ENCODE assay signal across 8 cellular contexts in genomic region chr5:16489322-16489791, GRCh38. TPM values are rescaled to one million over a fixed set of nuclear protein-coding genes. Genes with fewer than 3 reads are reported as not detected.
DNase-seq lines count a peak whose midpoint lies in the region; ATAC-seq and TF ChIP-seq lines count a peak whose summit lies in the region.

No MANE protein-coding gene starts in this region.

- H3K79me2 ChIP-seq in OCI-LY3 (ENCODE audit: low read length) = no peaks in the 10 kb centered on the region

- H4K20me1 ChIP-seq in OCI-LY3 (ENCODE audit: insufficient read depth, low read length) = no peaks in the 10 kb centered on the region

- no peak overlapping the region for H3K4me3 Mint-ChIP-seq in mesothelial cell of epicardium
- H3K4me3 Mint-ChIP-seq in activated CD4-positive, alpha-beta memory T cell treated with anti-CD3 and anti-CD28 coated beads, Interleukin-2, amount 10 ng/mL, durations not matched to agents 7 days and 5 days = no peak overlapping the region

- no peaks in the 10 kb centered on the region for H3K36me3 Mint-ChIP-seq in mesothelial cell of epicardium
- H3K36me3 Mint-ChIP-seq in activated CD4-positive, alpha-beta memory T cell treated with anti-CD3 and anti-CD28 coated beads, Interleukin-2, amount 10 ng/mL, durations not matched to agents 7 days and 5 days (ENCODE audit: low read depth) = no peaks in the 10 kb centered on the region

- H3K27ac Mint-ChIP-seq in mesothelial cell of epicardium = no peak overlapping the region
- H3K27ac Mint-ChIP-seq in activated CD4-positive, alpha-beta memory T cell treated with anti-CD3 and anti-CD28 coated beads, Interleukin-2, amount 10 ng/mL, durations not matched to agents 7 days and 5 days = no peak overlapping the region

- ATAC-seq in GM18873 (IDR thresholded peaks at IDR 0.05; ENCODE audit: low FRiP score, unreplicated experiment) (peak; percentile 62), HG03571 (IDR thresholded peaks at IDR 0.05; ENCODE audit: unreplicated experiment) (peak; percentile 56), HG02571 (IDR thresholded peaks at IDR 0.05; ENCODE audit: unreplicated experiment) (no peak)

- H3K4me3 ChIP-seq in BE2C (ENCODE audit: low read depth, low read length) = no peak overlapping the region
- H3K4me3 ChIP-seq in OCI-LY3 (ENCODE audit: low read length) = no peak overlapping the region

- H3K9me3 ChIP-seq in BE2C (no peaks in the 10 kb centered on the region), OCI-LY3 (ENCODE audit: insufficient read depth, low read length) (no peaks in the 10 kb centered on the region)

- H3K4me1 ChIP-seq in BE2C (no peaks in the 10 kb centered on the region; the same call in 1 of the 2 replicates), OCI-LY3 (ENCODE audit: low read length) (peaks cover 6% of the 10 kb centered on the region; the same call in 1 of the 2 replicates)

- no peak overlapping the region for H3K9ac ChIP-seq in OCI-LY3 (ENCODE audit: low read length)

- H3K4me1 Mint-ChIP-seq in mesothelial cell of epicardium = peaks cover 6% of the 10 kb centered on the region
- peaks cover 9% of the 10 kb centered on the region for H3K4me1 Mint-ChIP-seq in activated CD4-positive, alpha-beta memory T cell treated with anti-CD3 and anti-CD28 coated beads, Interleukin-2, amount 10 ng/mL, durations not matched to agents 7 days and 5 days

- peaks cover 1% of the 10 kb centered on the region for H3K9me3 Mint-ChIP-seq in mesothelial cell of epicardium
- H3K9me3 Mint-ChIP-seq in activated CD4-positive, alpha-beta memory T cell treated with anti-CD3 and anti-CD28 coated beads, Interleukin-2, amount 10 ng/mL, durations not matched to agents 7 days and 5 days = no peaks in the 10 kb centered on the region

- H3K36me3 ChIP-seq in BE2C = no peaks in the 10 kb centered on the region
- H3K36me3 ChIP-seq in OCI-LY3 (replicated peaks; ENCODE audit: low read depth, low read length) = no peaks in the 10 kb centered on the region

- no peak for DNase-seq in BE2C
- peak; percentile 52 for DNase-seq in dermis blood vessel endothelial cell
- DNase-seq in mesothelial cell of epicardium (ENCODE audit: low spot score in 2 of 2, unreplicated experiment in 2 of 2) = no peak
- no peak for DNase-seq in activated CD4-positive, alpha-beta memory T cell treated with anti-CD3 and anti-CD28 coated beads, Interleukin-2, amount 10 ng/mL, durations not matched to agents 7 days and 5 days

- TF ChIP-seq CTCF in BE2C (IDR thresholded peaks at IDR 0.05; ENCODE audit: low read depth, low read length) = peak; percentile 81
- peak; percentile 61 for TF ChIP-seq CTCF in OCI-LY3 (IDR thresholded peaks at IDR 0.05; ENCODE audit: low read depth, low read length)
- peak; percentile 42 for TF ChIP-seq CTCF in mesothelial cell of epicardium (IDR thresholded peaks at IDR 0.05; ENCODE audit: unreplicated experiment)

- no peaks in the 10 kb centered on the region for H3K27me3 ChIP-seq in BE2C
- no peaks in the 10 kb centered on the region for H3K27me3 ChIP-seq in OCI-LY3 (ENCODE audit: low read depth, low read length)

- H3K27me3 Mint-ChIP-seq in mesothelial cell of epicardium (ENCODE audit: low read depth) = peaks cover 8% of the 10 kb centered on the region
- no peaks in the 10 kb centered on the region for H3K27me3 Mint-ChIP-seq in activated CD4-positive, alpha-beta memory T cell treated with anti-CD3 and anti-CD28 coated beads, Interleukin-2, amount 10 ng/mL, durations not matched to agents 7 days and 5 days

- POLR2A ChIA-PET in activated CD4-positive, alpha-beta memory T cell treated with anti-CD3 and anti-CD28 coated beads, Interleukin-2, amount 10 ng/mL, durations not matched to agents 7 days and 5 days (lab: Charles Lee) = no interaction called here

- H3K27ac ChIP-seq in OCI-LY3 (ENCODE audit: low read length) = no peak overlapping the region

- H2AFZ ChIP-seq in OCI-LY3 (ENCODE audit: low read depth, low read length) = no peak overlapping the region

- H3K4me2 ChIP-seq in OCI-LY3 (ENCODE audit: low read length) = no peak overlapping the region

- CTCF ChIA-PET in activated CD4-positive, alpha-beta memory T cell treated with anti-CD3 and anti-CD28 coated beads, Interleukin-2, amount 10 ng/mL, durations not matched to agents 7 days and 5 days (lab: Charles Lee) = interaction anchor here (1.6 kb wide), 1 partner anchor 137 kb away, joined by 3 read pairs; no protein-coding TSS in a partner anchor

RNA-seq across cellular contexts. Expression of gene ZNF622, which starts 23.8 kb away (rescaled TPM):
- 95.9 TPM for polyA plus RNA-seq in BE2C (2012; ENCODE audit: insufficient read depth, insufficient read length, low read depth)
- total RNA-seq in dermis blood vessel endothelial cell (34.9 and 52.8 TPM in 2 replicates), mesothelial cell of epicardium (24.2 to 25.5 TPM (median 25.1 TPM) in 3 replicates)
- total RNA-seq in activated CD4-positive, alpha-beta memory T cell treated with anti-CD3 and anti-CD28 coated beads, Interleukin-2, amount 10 ng/mL, durations not matched to agents 7 days and 5 days = 10 to 100 TPM; 36.0 to 38.1 TPM
